In the genomic region with DNA sequence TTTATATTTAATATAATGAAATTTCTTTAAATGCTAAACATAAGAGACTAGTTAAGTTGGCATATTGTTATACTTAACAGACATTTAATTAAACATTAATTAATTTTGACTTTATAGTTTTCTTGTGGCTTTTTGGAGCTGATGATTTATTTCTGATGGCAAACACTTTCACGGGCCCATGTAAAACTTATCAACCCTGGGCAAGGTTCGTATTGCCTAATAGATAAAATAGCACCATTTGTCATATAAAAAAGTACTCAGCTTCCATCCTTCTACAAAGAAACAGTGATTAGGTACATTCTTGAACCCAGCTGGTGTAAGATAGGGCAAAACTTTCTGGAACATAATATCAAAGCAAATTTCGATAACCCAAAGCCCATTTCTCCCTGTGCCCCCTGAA, we compare ENCODE assay signal across 28 cellular contexts.
DNase-seq lines count a peak whose midpoint lies in the region; ATAC-seq, FAIRE-seq and TF ChIP-seq lines count a peak whose summit lies in the region.
"Had no signal": no experiment of that assay in that cellular context is flagged by ENCODE, and none has a peak within 500 bp of the region (broad histone marks: within the 10 kb centered on the region; RNA-seq: fewer than 3 reads in every experiment).

No MANE protein-coding gene starts in this region.

- WGBS in pancreas, 2 donors: 25 to 26% methylated on average over 3 of the region's 3 CpGs

- H3K36me3 ChIP-seq in pancreas (no peaks in the 10 kb centered on the region), PC-9 (ENCODE audit: low read depth) (no peaks in the 10 kb centered on the region)
- H3K36me3 ChIP-seq: BE2C, BLaER1 had no signal

- no peak for TF ChIP-seq CTCF in D721Med (IDR thresholded peaks at IDR 0.05; ENCODE audit: insufficient read depth, missing control alignments)
- TF ChIP-seq CTCF in pancreas (IDR thresholded peaks at IDR 0.05): no peak
- TF ChIP-seq CTCF in PC-9 (conservative IDR thresholded peaks at IDR 0.05): no peak

- no peak overlapping the region for H3K27ac ChIP-seq in pancreas
- no peak overlapping the region for H3K27ac ChIP-seq in PC-9
- H3K27ac ChIP-seq: BLaER1 had no signal

- ATAC-seq in pancreas (no peak), HG03520 (IDR thresholded peaks at IDR 0.05; ENCODE audit: unreplicated experiment) (no peak)
- ATAC-seq: GM12878 had no signal

- H4K20me1 ChIP-seq in PC-9 (ENCODE audit: insufficient read depth): no peaks in the 10 kb centered on the region
- H4K20me1 ChIP-seq: BLaER1 had no signal

- no peak overlapping the region for H3K4me2 ChIP-seq in PC-9
- H3K4me2 ChIP-seq: BLaER1 had no signal

- H3K9me2 ChIP-seq in PC-9 (ENCODE audit: insufficient read depth): no peaks in the 10 kb centered on the region

- H3F3A ChIP-seq in PC-9 (ENCODE audit: insufficient read depth, low read depth): no peaks in the 10 kb centered on the region

- H3K4me3 ChIP-seq in pancreas (no peak overlapping the region), PC-9 (no peak overlapping the region)
- H3K4me3 ChIP-seq: BLaER1, GM12878 had no signal

- H3K27me3 ChIP-seq in pancreas (peaks cover 0 to 7% (median 3%) of the 10 kb centered on the region in 4 donors), PC-9 (ENCODE audit: insufficient read depth, low read depth) (no peaks in the 10 kb centered on the region)
- H3K27me3 ChIP-seq: BE2C had no signal

- no peaks in the 10 kb centered on the region for H3K79me2 ChIP-seq in PC-9 (ENCODE audit: low read depth)

- DNase-seq in D721Med (ENCODE audit: insufficient read length, low spot score): no peak
- peak; percentile 23 for DNase-seq in amniotic epithelial cell (ENCODE audit: low read depth)
- no peak for DNase-seq in pancreas
- DNase-seq in PC-9: no peak
- DNase-seq in activated CD4-positive, CD25-positive, alpha-beta regulatory T cell (lab: John Stamatoyannopoulos, UW): no peak
- DNase-seq in COR-L47 (lab: John Stamatoyannopoulos, UW): no peak
- DNase-seq: 8988T; ACHN; BE2C; C1 segment of cervical spinal cord; Caco-2; Calu3; CD4-positive, alpha-beta memory T cell; CD4-positive, CD25-positive, alpha-beta regulatory T cell; CD8-positive, alpha-beta memory T cell; DMS 273 treated with DMSO at 0.1 percent for 48 hours; DMS153; DMS53; DMS79; DND-41; EL; GDM1 had no signal

- no peak overlapping the region for H2AFZ ChIP-seq in PC-9

- POLR2A ChIA-PET in PC-9 (lab: Charles Lee; ENCODE audit: unreplicated experiment): interaction anchor here (0.7 kb wide), 1 partner anchor 619 kb away, joined by 4 read pairs; no protein-coding TSS in a partner anchor

- CTCF ChIA-PET in PC-9 (lab: Charles Lee): no interaction called here

- BruUV-seq in PC-9 (replicated peaks; lab: Mats Ljungman, UMichigan): no TSS peak

- H3K9me3 ChIP-seq in pancreas (no peaks in the 10 kb centered on the region), PC-9 (ENCODE audit: insufficient read depth, low read depth) (no peaks in the 10 kb centered on the region)
- H3K9me3 ChIP-seq: BE2C, Caco-2 had no signal

- no peaks in the 10 kb centered on the region for H3K4me1 ChIP-seq in pancreas
- H3K4me1 ChIP-seq in PC-9 (replicated peaks; ENCODE audit: insufficient read depth): no peaks in the 10 kb centered on the region
- H3K4me1 ChIP-seq: BE2C, BLaER1, Caco-2 had no signal

- FAIRE-seq in D721Med (lab: Jason Lieb, UNC) (peak; percentile 71), colon (lab: Jason Lieb, UNC) (peak; percentile 88), pancreas (lab: Jason Lieb, UNC) (peak; percentile 95)
- FAIRE-seq: GM12878, GM12892, GM18507 had no signal

- intact Hi-C loops in pancreas (cut with DNase I) (no loop called here), PC-9 (cut with micrococcal nuclease; ENCODE audit: unreplicated experiment) (no loop called here)
